ENCODE assay signal across 11 cellular contexts in the genomic region with DNA sequence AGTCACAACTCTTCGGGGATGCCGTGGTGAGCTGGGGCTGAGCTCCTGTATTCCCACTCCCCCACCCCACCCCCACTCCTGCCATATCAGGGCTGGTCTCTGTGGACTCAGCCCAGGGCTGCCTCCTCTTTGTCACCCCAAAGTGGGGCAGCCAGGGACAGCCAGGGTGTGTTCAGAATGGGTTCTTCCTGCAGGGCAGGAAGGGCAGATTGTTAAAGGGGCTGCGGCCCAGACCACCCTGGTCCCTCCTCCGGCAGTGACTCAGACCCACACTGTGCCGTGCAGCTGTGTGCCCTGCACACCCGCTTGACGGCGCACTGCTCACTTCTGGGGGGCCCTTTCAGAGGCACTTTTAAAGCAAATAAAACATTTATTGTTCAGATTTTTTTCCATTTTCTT. TPM values are rescaled to one million over a fixed set of nuclear protein-coding genes. Genes with fewer than 3 reads are reported as not detected.
DNase-seq lines count a peak whose midpoint lies in the region; ATAC-seq and TF ChIP-seq lines count a peak whose summit lies in the region.
"Had no signal": no experiment of that assay in that cellular context is flagged by ENCODE, and none has a peak within 500 bp of the region (broad histone marks: within the 10 kb centered on the region; RNA-seq: fewer than 3 reads in every experiment).

No MANE protein-coding gene starts in this region.

- H3K9me3 Mint-ChIP-seq in effector memory CD8-positive, alpha-beta T cell: no peaks in the 10 kb centered on the region
- no peaks in the 10 kb centered on the region for H3K9me3 Mint-ChIP-seq in neural crest cell

- no peaks in the 10 kb centered on the region for H3K27me3 ChIP-seq in WERI-Rb-1 (ENCODE audit: insufficient read depth, low read depth, severe bottlenecking)

- peaks cover 34% of the 10 kb centered on the region for H3K36me3 ChIP-seq in WERI-Rb-1

- peak overlapping the region; percentile 46 to 55 for H3K27ac Mint-ChIP-seq in effector memory CD8-positive, alpha-beta T cell
- peak overlapping the region; percentile 60 for H3K27ac Mint-ChIP-seq in neural crest cell (ENCODE audit: unreplicated experiment)

- H3K4me1 Mint-ChIP-seq in effector memory CD8-positive, alpha-beta T cell (ENCODE audit: low read depth in 2 of 2): peaks cover 5 to 18% of the 10 kb centered on the region in 2 donors
- peaks cover 18% of the 10 kb centered on the region for H3K4me1 Mint-ChIP-seq in neural crest cell

- H3K27me3 Mint-ChIP-seq in effector memory CD8-positive, alpha-beta T cell: no peaks in the 10 kb centered on the region
- peaks cover 3% of the 10 kb centered on the region for H3K27me3 Mint-ChIP-seq in neural crest cell (ENCODE audit: low read depth)

- H3K4me3 Mint-ChIP-seq in effector memory CD8-positive, alpha-beta T cell: no peak overlapping the region
- H3K4me3 Mint-ChIP-seq in neural crest cell: no peak overlapping the region

- H3K9me3 ChIP-seq in WERI-Rb-1 (ENCODE audit: severe bottlenecking): no peaks in the 10 kb centered on the region

- TF ChIP-seq CTCF in WERI-Rb-1 (IDR thresholded peaks at IDR 0.05; ENCODE audit: low read depth, low read length) (no peak), neural crest cell (conservative IDR thresholded peaks at IDR 0.05) (no peak)

- DNase-seq in COLO668 (lab: John Stamatoyannopoulos, UW; ENCODE audit: unreplicated experiment) (peak; percentile 27), WERI-Rb-1 (no peak), neural crest cell (ENCODE audit: low read depth, low spot score) (no peak), activated gamma-delta T cell treated with Interleukin-2 at 50 U/mL for 16 hours (no peak), globus pallidus (ENCODE audit: low spot score) (no peak), NCI-H1092 treated with DMSO at 0.1 percent for 48 hours (lab: John Stamatoyannopoulos, UW) (no peak)
- no peak for DNase-seq in effector memory CD8-positive, alpha-beta T cell
- DNase-seq: GDM1 had no signal

- no peak overlapping the region for H3K4me3 ChIP-seq in WERI-Rb-1 (ENCODE audit: low read depth, low read length)

- H3K36me3 Mint-ChIP-seq in effector memory CD8-positive, alpha-beta T cell (ENCODE audit: insufficient read depth): peaks cover 22% of the 10 kb centered on the region
- H3K36me3 Mint-ChIP-seq in neural crest cell (ENCODE audit: low read depth): peaks cover 3% of the 10 kb centered on the region

- peak overlapping the region; percentile 35 for H3K27ac ChIP-seq in WERI-Rb-1

- ATAC-seq in effector memory CD8-positive, alpha-beta T cell (replicated peaks): peak; percentile 23
- no peak for ATAC-seq in GM21737 (IDR thresholded peaks at IDR 0.05; ENCODE audit: unreplicated experiment)

RNA-seq across cellular contexts. Expression of a gene that starts 9.3 kb away (rescaled TPM):
- 11.6 and 13.0 TPM in 2 replicates for total RNA-seq in neural crest cell

RNA-seq across cellular contexts. Expression of a gene that starts 23.7 kb away (rescaled TPM):
- total RNA-seq in neural crest cell: 0.89 and 1.4 TPM in 2 replicates

RNA-seq across cellular contexts. Expression of a gene that starts 37.3 kb away (rescaled TPM):
- total RNA-seq in neural crest cell: 76.0 and 76.6 TPM in 2 replicates

RNA-seq across cellular contexts. Expression of a gene that starts 57.1 kb away (rescaled TPM):
- not detected in 2 replicates for total RNA-seq in neural crest cell
- total RNA-seq: fibroblast of villous mesenchyme; T-helper 1 cell treated with Interleukin-12 subunit alpha and Interleukin-12 subunit beta and Interleukin-4 antibody, amounts not matched to agents 30 ng/mL and 1 ng/mL, for 36 hours had no signal
